Comparison of ENCODE assay signal across 21 cellular contexts in genomic region chr11:92386577-92386976, GRCh38.
"Had no signal": no experiment of that assay in that cellular context is flagged by ENCODE, and none has a peak within 500 bp of the region (broad histone marks: within the 10 kb centered on the region; RNA-seq: fewer than 3 reads in every experiment).

No MANE protein-coding gene starts in this region.

- H3K4me3 Mint-ChIP-seq: dendritic cell treated with granulocyte-macrophage colony-stimulating factor and Interleukin-4, amounts not matched to agents 40 ng/mL and 50 ng/mL, for 4 days; effector memory CD8-positive, alpha-beta T cell; endodermal cell; mesothelial cell of epicardium had no signal

- H3K27me3 Mint-ChIP-seq: dendritic cell treated with granulocyte-macrophage colony-stimulating factor and Interleukin-4, amounts not matched to agents 40 ng/mL and 50 ng/mL, for 4 days; effector memory CD8-positive, alpha-beta T cell had no signal

- H3K36me3 Mint-ChIP-seq: mesothelial cell of epicardium had no signal

- H3K4me1 ChIP-seq: colonic mucosa, lower lobe of right lung had no signal

- H3K27ac ChIP-seq: colonic mucosa, epithelial cell of prostate, esophagus squamous epithelium, gastrocnemius medialis, heart right ventricle, left lung, lower lobe of right lung had no signal

- H3K4me3 ChIP-seq: colonic mucosa, esophagus squamous epithelium, gastrocnemius medialis, heart right ventricle, left lung, lower lobe of right lung, mucosa of descending colon had no signal

- DNase-seq: colonic mucosa; cortex of kidney; effector CD8-positive, alpha-beta T cell; effector memory CD8-positive, alpha-beta T cell; endodermal cell; erythroblast; esophagus squamous epithelium; foreskin fibroblast; foreskin melanocyte; gastrocnemius medialis; glutamatergic neuron; heart right ventricle; hippocampal formation; left cardiac atrium; left lung; left ventricle myocardium superior; lower lobe of right lung; mucosa of descending colon had no signal

- H3K9me3 ChIP-seq: colonic mucosa, esophagus squamous epithelium, gastrocnemius medialis, heart right ventricle, left lung, lower lobe of right lung, mucosa of descending colon had no signal

- H3K9me3 Mint-ChIP-seq: dendritic cell treated with granulocyte-macrophage colony-stimulating factor and Interleukin-4, amounts not matched to agents 40 ng/mL and 50 ng/mL, for 4 days; endodermal cell; mesothelial cell of epicardium had no signal

- H3K27me3 ChIP-seq: colonic mucosa, esophagus squamous epithelium, gastrocnemius medialis, heart right ventricle, left lung had no signal

- H3K27ac Mint-ChIP-seq: dendritic cell treated with granulocyte-macrophage colony-stimulating factor and Interleukin-4, amounts not matched to agents 40 ng/mL and 50 ng/mL, for 4 days; effector memory CD8-positive, alpha-beta T cell; endodermal cell; mesothelial cell of epicardium had no signal

- H3K36me3 ChIP-seq: colonic mucosa, esophagus squamous epithelium, gastrocnemius medialis, heart right ventricle, left lung, lower lobe of right lung had no signal
